In genomic region chr14:40122978-40123648, GRCh38 we compare ENCODE assay signal across 15 cellular contexts.
DNase-seq lines count a peak whose midpoint lies in the region; ATAC-seq, FAIRE-seq and TF ChIP-seq lines count a peak whose summit lies in the region.
"Had no signal": no experiment of that assay in that cellular context is flagged by ENCODE, and none has a peak within 500 bp of the region (broad histone marks: within the 10 kb centered on the region; RNA-seq: fewer than 3 reads in every experiment).

No MANE protein-coding gene starts in this region.

- intact Hi-C loops in adrenal gland (cut with DNase I), result no loop called here

- peaks cover 3% of the 10 kb centered on the region for H3K4me1 ChIP-seq in neural progenitor cell
- H3K4me1 ChIP-seq in adrenal gland (replicated peaks in 1 of 2), result no peaks in the 10 kb centered on the region
- H3K4me1 ChIP-seq: stomach had no signal

- H3K27me3 Mint-ChIP-seq in neural progenitor cell (ENCODE audit: insufficient read depth, low read depth), result no peaks in the 10 kb centered on the region
- H3K27me3 Mint-ChIP-seq: activated naive CD4-positive, alpha-beta T cell treated with anti-CD3 and anti-CD28 coated beads, Interleukin-2, amount 50 U/mL, for 24 hours; effector memory CD8-positive, alpha-beta T cell had no signal

- DNase-seq in astrocyte of the hippocampus (ENCODE audit: low read depth, low spot score), result peak; percentile 64
- no peak for DNase-seq in neural progenitor cell (ENCODE audit: low spot score)
- DNase-seq in GM13977 (ENCODE audit: low spot score), result no peak
- no peak for DNase-seq in frontal cortex (ENCODE audit: low spot score in 2 of 2)
- DNase-seq in adrenal gland, result no peak
- no peak for DNase-seq in T-helper 9 cell
- DNase-seq: activated CD4-positive, alpha-beta T cell treated with anti-CD3 and anti-CD28 coated beads, Interleukin-2, amount 50 U/mL, for 1 hour; effector memory CD8-positive, alpha-beta T cell; natural killer cell; stimulated activated CD4-positive, alpha-beta T cell treated with anti-CD3 and anti-CD28 coated beads, Interleukin-2, amount 100 ng/mL, for 48 hours; stomach had no signal

- H3K36me3 Mint-ChIP-seq in neural progenitor cell, result no peaks in the 10 kb centered on the region
- H3K36me3 Mint-ChIP-seq: activated naive CD4-positive, alpha-beta T cell treated with anti-CD3 and anti-CD28 coated beads, Interleukin-2, amount 50 U/mL, for 24 hours had no signal

- H3K4me3 ChIP-seq in neural progenitor cell (no peak overlapping the region), adrenal gland (no peak overlapping the region)
- H3K4me3 ChIP-seq: SK-N-MC, stomach had no signal

- no peaks in the 10 kb centered on the region for H4K20me1 ChIP-seq in neural progenitor cell (ENCODE audit: low read depth)

- no peaks in the 10 kb centered on the region for H3K36me3 ChIP-seq in neural progenitor cell
- no peaks in the 10 kb centered on the region for H3K36me3 ChIP-seq in adrenal gland (replicated peaks in 1 of 2)
- H3K36me3 ChIP-seq: stomach had no signal

- H3K27ac ChIP-seq in neural progenitor cell (no peak overlapping the region), adrenal gland (no peak overlapping the region)
- H3K27ac ChIP-seq: SK-N-MC, stomach had no signal

- no peak for TF ChIP-seq POLR2A in adrenal gland (IDR thresholded peaks at IDR 0.05)

- peak overlapping the region; percentile 43 for H3K4me2 ChIP-seq in neural progenitor cell

- no peaks in the 10 kb centered on the region for H3K79me2 ChIP-seq in neural progenitor cell (ENCODE audit: low read depth)

- H3K27me3 ChIP-seq in neural progenitor cell (no peaks in the 10 kb centered on the region), adrenal gland (no peaks in the 10 kb centered on the region)
- H3K27me3 ChIP-seq: stomach had no signal

- TF ChIP-seq CTCF in neural progenitor cell (IDR thresholded peaks at IDR 0.05), result no peak
- no peak for TF ChIP-seq CTCF in GM13977 (IDR thresholded peaks at IDR 0.05; ENCODE audit: extremely low read depth, insufficient read depth, missing control alignments)
- no peak for TF ChIP-seq CTCF in adrenal gland (IDR thresholded peaks at IDR 0.05)

- peaks cover 7% of the 10 kb centered on the region for H3K9me3 Mint-ChIP-seq in neural progenitor cell
- H3K9me3 Mint-ChIP-seq: activated naive CD4-positive, alpha-beta T cell treated with anti-CD3 and anti-CD28 coated beads, Interleukin-2, amount 50 U/mL, for 24 hours had no signal

- H3F3A ChIP-seq in neural progenitor cell (ENCODE audit: low read depth), result no peaks in the 10 kb centered on the region

- H3K9ac ChIP-seq in neural progenitor cell, result no peak overlapping the region

- in situ Hi-C loops in GM13977 (cut with MboI; ENCODE audit: low pct_unique_long_range_greater_than_20kb, low sequenced_read_pairs, unreplicated experiment), result no loop called here

- H3K4me1 Mint-ChIP-seq in neural progenitor cell, result peaks cover 30% of the 10 kb centered on the region
- H3K4me1 Mint-ChIP-seq: activated naive CD4-positive, alpha-beta T cell treated with anti-CD3 and anti-CD28 coated beads, Interleukin-2, amount 50 U/mL, for 24 hours; natural killer cell had no signal

- FAIRE-seq in frontal cortex (lab: Jason Lieb, UNC), result no peak

- H3K4me3 Mint-ChIP-seq in neural progenitor cell, result no peak overlapping the region
- H3K4me3 Mint-ChIP-seq: activated naive CD4-positive, alpha-beta T cell treated with anti-CD3 and anti-CD28 coated beads, Interleukin-2, amount 50 U/mL, for 24 hours; effector memory CD8-positive, alpha-beta T cell; natural killer cell had no signal

- H2AFZ ChIP-seq in neural progenitor cell (replicated peaks), result no peak overlapping the region

- H3K27ac Mint-ChIP-seq in neural progenitor cell, result peak overlapping the region; percentile 71
- H3K27ac Mint-ChIP-seq: activated naive CD4-positive, alpha-beta T cell treated with anti-CD3 and anti-CD28 coated beads, Interleukin-2, amount 50 U/mL, for 24 hours; effector memory CD8-positive, alpha-beta T cell; natural killer cell had no signal

- ATAC-seq in GM19452 (IDR thresholded peaks at IDR 0.05; ENCODE audit: unreplicated experiment), result peak; percentile 81
- ATAC-seq in HG03354 (IDR thresholded peaks at IDR 0.05; ENCODE audit: poor library complexity, severe bottlenecking, unreplicated experiment), result peak; percentile 54
- ATAC-seq: effector memory CD8-positive, alpha-beta T cell; natural killer cell had no signal

- WGBS in adrenal gland, 4 donors, result 46 to 70% (median 52%) methylated on average over 2 of the region's 2 CpGs

- H3K9me3 ChIP-seq in neural progenitor cell (ENCODE audit: low read depth), result no peaks in the 10 kb centered on the region
- no peaks in the 10 kb centered on the region for H3K9me3 ChIP-seq in adrenal gland (replicated peaks in 1 of 3)
